1 cellular context compared by ENCODE assay signal in the genomic region with DNA sequence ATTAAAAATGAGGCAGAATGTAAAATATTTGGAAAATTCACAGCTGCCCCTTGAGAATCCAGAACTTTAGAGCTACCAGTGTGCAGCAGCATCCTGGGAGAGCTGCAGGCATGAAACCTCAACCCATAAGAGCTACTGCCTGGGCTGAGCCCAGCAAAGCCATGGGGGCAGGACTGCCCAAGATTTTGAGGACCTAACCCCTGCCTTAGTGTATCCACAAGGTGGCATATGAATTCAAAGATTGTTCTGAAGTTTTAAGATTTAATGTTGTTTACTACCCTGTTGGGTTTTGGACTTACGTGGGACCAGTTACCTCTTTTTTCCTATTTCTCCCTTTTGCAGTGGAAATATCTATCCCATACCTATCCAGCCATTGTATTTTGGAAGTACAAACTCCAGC.
A peak's percentile ranks its signal among the peaks of the same experiment; 100 is the strongest.
TF ChIP-seq lines count a peak whose summit lies in the region.

No MANE protein-coding gene starts in this region.

TF ChIP-seq in HepG2, 621 proteins besides CTCF, POLR2A, EP300 and RAD21:
- no peak for TF ChIP-seq ZFYVE20 (CRISPR knock-in tag; IDR thresholded peaks at IDR 0.05; ENCODE audit: borderline replicate concordance, low read depth)
- peak; percentile 32; the same call in 1 of the 2 replicates for TF ChIP-seq STAG1 (CRISPR knock-in tag; IDR thresholded peaks at IDR 0.05)
